In the genomic region with DNA sequence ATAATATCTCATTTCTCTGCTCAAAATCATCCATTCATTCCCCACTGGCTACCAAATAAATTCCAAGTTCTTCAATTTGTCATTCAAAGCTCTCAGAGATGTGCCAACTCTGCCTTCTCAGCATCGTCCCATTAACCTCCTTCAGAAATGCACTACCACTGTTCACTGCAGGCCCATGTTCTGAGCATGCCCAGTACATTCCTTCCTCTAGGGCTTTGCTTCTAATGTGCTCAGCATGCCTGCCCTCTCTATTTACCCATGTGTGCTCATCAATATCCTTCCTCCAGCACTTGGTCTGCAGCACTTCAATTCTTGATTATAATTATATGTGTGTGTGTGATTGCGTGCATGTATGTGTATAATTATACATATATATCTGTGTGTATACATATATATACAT, we compare ENCODE assay signal across 18 cellular contexts. TPM values are rescaled to one million over a fixed set of nuclear protein-coding genes. Genes with fewer than 3 reads are reported as not detected.
DNase-seq lines count a peak whose midpoint lies in the region; ATAC-seq, FAIRE-seq and TF ChIP-seq lines count a peak whose summit lies in the region.
"Had no signal": no experiment of that assay in that cellular context is flagged by ENCODE, and none has a peak within 500 bp of the region (broad histone marks: within the 10 kb centered on the region; RNA-seq: fewer than 3 reads in every experiment).

No MANE protein-coding gene starts in this region.

- POLR2A ChIA-PET in MCF 10A (lab: Yijun Ruan, JAX), result no interaction called here

- BruUV-seq in MCF 10A (replicated peaks; lab: Mats Ljungman, UMichigan), result no TSS peak

- intact Hi-C loops in MCF 10A (cut with micrococcal nuclease) (no loop called here), breast epithelium (cut with DNase I; ENCODE audit: low total_unique reads) (no loop called here)

- H3K4me1 ChIP-seq in breast epithelium (no peaks in the 10 kb centered on the region), small intestine (ENCODE audit: control insufficient read depth in 2 of 2, insufficient read depth in 1 of 2, low read depth in 1 of 2, low read length in 1 of 2) (peaks cover 0 to 3% of the 10 kb centered on the region in 2 donors)
- H3K4me1 ChIP-seq: left lung, Peyer's patch, vagina had no signal

- peak; percentile 21 for DNase-seq in MCF 10A (ENCODE audit: unreplicated experiment)
- no peak for DNase-seq in breast epithelium (ENCODE audit: low spot score in 2 of 2)
- peak; percentile 26 for DNase-seq in glutamatergic neuron
- no peak for DNase-seq in small intestine
- no peak for DNase-seq in AML-193 (lab: John Stamatoyannopoulos, UW)
- no peak for DNase-seq in GM19238 (ENCODE audit: insufficient read length, low spot score)
- DNase-seq: EL; left lung; NCI-H2107; nucleus accumbens; Peyer's patch; stimulated activated CD8-positive, alpha-beta memory T cell treated with anti-CD3 and anti-CD28 coated beads, Interleukin-4, amount 100 ng/mL, for 48 hours had no signal

- H3K4me1 Mint-ChIP-seq in MCF 10A (ENCODE audit: insufficient read depth, unreplicated experiment), result peaks cover 10% of the 10 kb centered on the region
- H3K4me1 Mint-ChIP-seq in glutamatergic neuron (ENCODE audit: low read depth, unreplicated experiment), result peaks cover 18% of the 10 kb centered on the region
- H3K4me1 Mint-ChIP-seq in stimulated activated naive CD8-positive, alpha-beta T cell treated with anti-CD3 and anti-CD28 coated beads, Interleukin-15, Interleukin-2, amounts not matched to agents 100 ng/mL and 50 ng/mL, for 24 hours (ENCODE audit: low read depth), result peaks cover 40% of the 10 kb centered on the region

- H3K4me3 Mint-ChIP-seq in MCF 10A (ENCODE audit: unreplicated experiment) (no peak overlapping the region), glutamatergic neuron (ENCODE audit: unreplicated experiment) (no peak overlapping the region)
- H3K4me3 Mint-ChIP-seq in stimulated activated naive CD8-positive, alpha-beta T cell treated with anti-CD3 and anti-CD28 coated beads, Interleukin-15, Interleukin-2, amounts not matched to agents 100 ng/mL and 50 ng/mL, for 24 hours, result no peak overlapping the region
- H3K4me3 Mint-ChIP-seq: activated naive CD8-positive, alpha-beta T cell had no signal

- H3K4me3 ChIP-seq in breast epithelium, result no peak overlapping the region
- no peak overlapping the region for H3K4me3 ChIP-seq in small intestine (ENCODE audit: low read depth in 1 of 2, low read length in 2 of 2)
- H3K4me3 ChIP-seq: left lung, Peyer's patch, vagina had no signal

- H3K9me3 Mint-ChIP-seq in MCF 10A (ENCODE audit: unreplicated experiment), result no peaks in the 10 kb centered on the region
- peaks cover 3% of the 10 kb centered on the region for H3K9me3 Mint-ChIP-seq in glutamatergic neuron (ENCODE audit: unreplicated experiment)
- no peaks in the 10 kb centered on the region for H3K9me3 Mint-ChIP-seq in stimulated activated naive CD8-positive, alpha-beta T cell treated with anti-CD3 and anti-CD28 coated beads, Interleukin-15, Interleukin-2, amounts not matched to agents 100 ng/mL and 50 ng/mL, for 24 hours

- H3K27me3 Mint-ChIP-seq in MCF 10A (ENCODE audit: insufficient read depth, unreplicated experiment) (no peaks in the 10 kb centered on the region), glutamatergic neuron (ENCODE audit: unreplicated experiment) (peaks cover 2% of the 10 kb centered on the region)
- H3K27me3 Mint-ChIP-seq in stimulated activated naive CD8-positive, alpha-beta T cell treated with anti-CD3 and anti-CD28 coated beads, Interleukin-15, Interleukin-2, amounts not matched to agents 100 ng/mL and 50 ng/mL, for 24 hours, result peaks cover 7% of the 10 kb centered on the region
- H3K27me3 Mint-ChIP-seq: activated naive CD8-positive, alpha-beta T cell had no signal

- ATAC-seq in SK-N-SH treated with all-trans-retinoic acid at 6 μM for 48 hours, result peak; percentile 87
- ATAC-seq: left lung had no signal

- H3K36me3 ChIP-seq in breast epithelium (no peaks in the 10 kb centered on the region), small intestine (ENCODE audit: control insufficient read depth in 2 of 2, insufficient read depth in 2 of 2, low read length in 2 of 2) (no peaks in the 10 kb centered on the region)
- H3K36me3 ChIP-seq: left lung, Peyer's patch, vagina had no signal

- no peak overlapping the region for H3K27ac Mint-ChIP-seq in MCF 10A (ENCODE audit: low read depth, unreplicated experiment)
- H3K27ac Mint-ChIP-seq in glutamatergic neuron (ENCODE audit: unreplicated experiment), result no peak overlapping the region
- H3K27ac Mint-ChIP-seq in stimulated activated naive CD8-positive, alpha-beta T cell treated with anti-CD3 and anti-CD28 coated beads, Interleukin-15, Interleukin-2, amounts not matched to agents 100 ng/mL and 50 ng/mL, for 24 hours, result peak overlapping the region; percentile 31
- H3K27ac Mint-ChIP-seq: activated naive CD8-positive, alpha-beta T cell had no signal

- WGBS in small intestine, 3 donors, result 83 to 87% (median 86%) methylated on average over 2 of the region's 2 CpGs

- H3K27ac ChIP-seq in breast epithelium, result no peak overlapping the region
- no peak overlapping the region for H3K27ac ChIP-seq in small intestine (ENCODE audit: low read depth in 1 of 2, low read length in 1 of 2)
- H3K27ac ChIP-seq: KMS-11, left lung, Peyer's patch, vagina had no signal

- H3K27me3 ChIP-seq in breast epithelium (no peaks in the 10 kb centered on the region), small intestine (ENCODE audit: control insufficient read depth in 2 of 2, insufficient read depth in 2 of 2, low read length in 2 of 2) (no peaks in the 10 kb centered on the region)
- H3K27me3 ChIP-seq: left lung, Peyer's patch, vagina had no signal

- no peak for TF ChIP-seq POLR2A in breast epithelium (IDR thresholded peaks at IDR 0.05)

- CTCF ChIA-PET in MCF 10A (lab: Yijun Ruan, JAX), result interaction anchor here (0.5 to 0.8 kb wide), 3 partner anchors 108 to 515 kb away, joined by 3 read pairs; no protein-coding TSS in a partner anchor

- peak; percentile 4 for TF ChIP-seq CTCF in MCF 10A (IDR thresholded peaks at IDR 0.05; ENCODE audit: unreplicated experiment)
- TF ChIP-seq CTCF in breast epithelium (IDR thresholded peaks at IDR 0.05), result no peak
- TF ChIP-seq CTCF in glutamatergic neuron (IDR thresholded peaks at IDR 0.05; ENCODE audit: partially characterized antibody, unreplicated experiment), result peak; percentile 41

- no peaks in the 10 kb centered on the region for H3K9me3 ChIP-seq in breast epithelium
- no peaks in the 10 kb centered on the region for H3K9me3 ChIP-seq in small intestine (ENCODE audit: control insufficient read depth, low read depth)
- H3K9me3 ChIP-seq: left lung, Peyer's patch, vagina had no signal

- H3K36me3 Mint-ChIP-seq in MCF 10A (ENCODE audit: insufficient read depth, unreplicated experiment) (no peaks in the 10 kb centered on the region), glutamatergic neuron (ENCODE audit: unreplicated experiment) (no peaks in the 10 kb centered on the region)
- H3K36me3 Mint-ChIP-seq in stimulated activated naive CD8-positive, alpha-beta T cell treated with anti-CD3 and anti-CD28 coated beads, Interleukin-15, Interleukin-2, amounts not matched to agents 100 ng/mL and 50 ng/mL, for 24 hours (ENCODE audit: low read depth), result no peaks in the 10 kb centered on the region
- H3K36me3 Mint-ChIP-seq: activated naive CD8-positive, alpha-beta T cell had no signal

- no peak for FAIRE-seq in small intestine (lab: Jason Lieb, UNC)

TF ChIP-seq in SK-N-SH treated with all-trans-retinoic acid at 6 μM for 48 hours, 23 proteins besides CTCF, POLR2A, EP300 and RAD21:
- TF ChIP-seq POU6F1 (CRISPR knock-in tag; IDR thresholded peaks at IDR 0.05; ENCODE audit: borderline replicate concordance, low read depth) (no peak), PATZ1 (CRISPR knock-in tag; IDR thresholded peaks at IDR 0.05; ENCODE audit: borderline replicate concordance) (no peak), ZNF70 (CRISPR knock-in tag; IDR thresholded peaks at IDR 0.05) (0 out of 2 replicates have a peak, but pooled peaks have one; percentile 27)

RNA-seq across cellular contexts. Expression of gene RGS8, which starts 36.1 kb away (rescaled TPM):
- total RNA-seq in MCF 10A (2022) (not detected in 2 replicates), breast epithelium (not detected), glutamatergic neuron (ENCODE audit: unreplicated experiment) (3.5 TPM)
- polyA plus RNA-seq in small intestine, result under 1 TPM in 1 of 3 donors, not detected in 2; 0.01 TPM
- total RNA-seq: glomerular endothelial cell, Peyer's patch, vagina had no signal

Comparison
In these comparisons a context has a peak if more than half of its experiments do, and no peak if none do; other contexts are left out.
1. DNase-seq: peak in MCF 10A (single experiment) and glutamatergic neuron (single experiment); none in breast epithelium (0 of 2), small intestine (single experiment), AML-193 (0 of 2) and GM19238 (single experiment).
2. CTCF ChIP-seq: peak in MCF 10A (single experiment) and glutamatergic neuron (single experiment); none in breast epithelium (0 of 3).